16 cellular contexts compared by ENCODE assay signal in genomic region chr5:132230871-132231270, GRCh38. TPM values are rescaled to one million over a fixed set of nuclear protein-coding genes. Genes with fewer than 3 reads are reported as not detected.
DNase-seq lines count a peak whose midpoint lies in the region; ATAC-seq and TF ChIP-seq lines count a peak whose summit lies in the region.
"Had no signal": no experiment of that assay in that cellular context is flagged by ENCODE, and none has a peak within 500 bp of the region (broad histone marks: within the 10 kb centered on the region; RNA-seq: fewer than 3 reads in every experiment).

No MANE protein-coding gene starts in this region.

- ATAC-seq in activated naive CD8-positive, alpha-beta T cell treated with anti-CD3 and anti-CD28 coated beads, Interleukin-2, amount 10 ng/mL, durations not matched to agents 7 days and 5 days (ENCODE audit: low read depth) = no peak
- no peak for ATAC-seq in HG03469 (IDR thresholded peaks at IDR 0.05; ENCODE audit: unreplicated experiment)
- ATAC-seq: Panc1 had no signal

- H3K4me1 Mint-ChIP-seq in activated naive CD8-positive, alpha-beta T cell treated with anti-CD3 and anti-CD28 coated beads, Interleukin-2, amount 10 ng/mL, durations not matched to agents 7 days and 5 days = peaks cover 29% of the 10 kb centered on the region
- peaks cover 1% of the 10 kb centered on the region for H3K4me1 Mint-ChIP-seq in activated naive CD8-positive, alpha-beta T cell treated with anti-CD3 and anti-CD28 coated beads for 36 hours
- H3K4me1 Mint-ChIP-seq in osteocyte (ENCODE audit: unreplicated experiment) = peaks cover 16% of the 10 kb centered on the region

- no peaks in the 10 kb centered on the region for H3K36me3 Mint-ChIP-seq in activated naive CD8-positive, alpha-beta T cell treated with anti-CD3 and anti-CD28 coated beads, Interleukin-2, amount 10 ng/mL, durations not matched to agents 7 days and 5 days
- H3K36me3 Mint-ChIP-seq in activated naive CD8-positive, alpha-beta T cell treated with anti-CD3 and anti-CD28 coated beads for 36 hours = no peaks in the 10 kb centered on the region
- no peaks in the 10 kb centered on the region for H3K36me3 Mint-ChIP-seq in osteocyte (ENCODE audit: unreplicated experiment)
- H3K36me3 Mint-ChIP-seq: CD4-positive, CD25-positive, alpha-beta regulatory T cell had no signal

- H3K27me3 Mint-ChIP-seq in activated naive CD8-positive, alpha-beta T cell treated with anti-CD3 and anti-CD28 coated beads, Interleukin-2, amount 10 ng/mL, durations not matched to agents 7 days and 5 days = peaks cover 9% of the 10 kb centered on the region
- H3K27me3 Mint-ChIP-seq in activated naive CD8-positive, alpha-beta T cell treated with anti-CD3 and anti-CD28 coated beads for 36 hours = peaks cover 44% of the 10 kb centered on the region
- H3K27me3 Mint-ChIP-seq in osteocyte (ENCODE audit: unreplicated experiment) = peaks cover 3% of the 10 kb centered on the region

- H3K4me3 Mint-ChIP-seq in activated naive CD8-positive, alpha-beta T cell treated with anti-CD3 and anti-CD28 coated beads, Interleukin-2, amount 10 ng/mL, durations not matched to agents 7 days and 5 days = peak overlapping the region; percentile 16
- H3K4me3 Mint-ChIP-seq in activated naive CD8-positive, alpha-beta T cell treated with anti-CD3 and anti-CD28 coated beads for 36 hours = no peak overlapping the region
- H3K4me3 Mint-ChIP-seq in osteocyte (ENCODE audit: unreplicated experiment) = no peak overlapping the region
- H3K4me3 Mint-ChIP-seq: CD4-positive, CD25-positive, alpha-beta regulatory T cell; HFFc6 had no signal

- peak overlapping the region; percentile 5 for H3K27ac Mint-ChIP-seq in activated naive CD8-positive, alpha-beta T cell treated with anti-CD3 and anti-CD28 coated beads, Interleukin-2, amount 10 ng/mL, durations not matched to agents 7 days and 5 days
- no peak overlapping the region for H3K27ac Mint-ChIP-seq in activated naive CD8-positive, alpha-beta T cell treated with anti-CD3 and anti-CD28 coated beads for 36 hours
- H3K27ac Mint-ChIP-seq in osteocyte (ENCODE audit: unreplicated experiment) = no peak overlapping the region
- H3K27ac Mint-ChIP-seq: HFFc6 had no signal

- DNase-seq in activated naive CD8-positive, alpha-beta T cell treated with anti-CD3 and anti-CD28 coated beads, Interleukin-2, amount 10 ng/mL, durations not matched to agents 7 days and 5 days = no peak
- no peak for DNase-seq in activated naive CD8-positive, alpha-beta T cell treated with anti-CD3 and anti-CD28 coated beads for 36 hours
- DNase-seq in coronary artery (ENCODE audit: low spot score) (peak; percentile 52), osteocyte (ENCODE audit: extremely low spot score, unreplicated experiment) (peak; percentile 42), DMS 273 (lab: John Stamatoyannopoulos, UW; ENCODE audit: unreplicated experiment) (no peak)
- DNase-seq in activated naive CD4-positive, alpha-beta T cell treated with Interleukin-2 at 50 U/mL for 16 hours = no peak
- DNase-seq: CD4-positive, CD25-positive, alpha-beta regulatory T cell; DMS53; HFFc6; KG1; NCI-H146; NCI-H2081 treated with DMSO at 0.1 percent for 48 hours; NCI-H524; Right ventricle myocardium superior had no signal

- no peak overlapping the region for H3K4me3 ChIP-seq in coronary artery

- TF ChIP-seq CTCF in coronary artery (IDR thresholded peaks at IDR 0.05) (no peak), osteocyte (IDR thresholded peaks at IDR 0.05) (no peak)

- POLR2A ChIA-PET in activated naive CD8-positive, alpha-beta T cell treated with anti-CD3 and anti-CD28 coated beads, Interleukin-2, amount 10 ng/mL, durations not matched to agents 7 days and 5 days (lab: Charles Lee) = interaction anchor here (0.7 kb wide), 2 partner anchors 499 to 607 kb away, joined by 3 to 4 read pairs; no protein-coding TSS in a partner anchor

- no peak overlapping the region for H3K27ac ChIP-seq in coronary artery

- no peaks in the 10 kb centered on the region for H3K9me3 Mint-ChIP-seq in activated naive CD8-positive, alpha-beta T cell treated with anti-CD3 and anti-CD28 coated beads, Interleukin-2, amount 10 ng/mL, durations not matched to agents 7 days and 5 days
- H3K9me3 Mint-ChIP-seq in activated naive CD8-positive, alpha-beta T cell treated with anti-CD3 and anti-CD28 coated beads for 36 hours = no peaks in the 10 kb centered on the region
- no peaks in the 10 kb centered on the region for H3K9me3 Mint-ChIP-seq in osteocyte (ENCODE audit: unreplicated experiment)
- H3K9me3 Mint-ChIP-seq: HFFc6 had no signal

RNA-seq across cellular contexts. Expression of gene P4HA2, which starts 3.2 kb away (rescaled TPM):
- 10 to 100 TPM; 10.1 to 10.7 TPM for total RNA-seq in activated naive CD8-positive, alpha-beta T cell treated with anti-CD3 and anti-CD28 coated beads, Interleukin-2, amount 10 ng/mL, durations not matched to agents 7 days and 5 days
- total RNA-seq in activated naive CD8-positive, alpha-beta T cell treated with anti-CD3 and anti-CD28 coated beads for 36 hours = 1 to 10 TPM; 8.1 to 8.7 TPM
- 104 and 117 TPM in 2 replicates for total RNA-seq in osteocyte
- total RNA-seq: CD4-positive, CD25-positive, alpha-beta regulatory T cell had no signal

RNA-seq across cellular contexts. Expression of gene PDLIM4, which starts 26.6 kb away (rescaled TPM):
- total RNA-seq in activated naive CD8-positive, alpha-beta T cell treated with anti-CD3 and anti-CD28 coated beads, Interleukin-2, amount 10 ng/mL, durations not matched to agents 7 days and 5 days = under 1 TPM in 1 of 2 experiments, not detected in 1; 0.64 TPM
- total RNA-seq in activated naive CD8-positive, alpha-beta T cell treated with anti-CD3 and anti-CD28 coated beads for 36 hours = under 1 TPM in 1 of 2 experiments, not detected in 1; 0.31 TPM
- total RNA-seq in osteocyte = 42.7 and 47.8 TPM in 2 replicates
- total RNA-seq: CD4-positive, CD25-positive, alpha-beta regulatory T cell had no signal

Comparison
In these comparisons a context has a peak if more than half of its experiments do, and no peak if none do; other contexts are left out.
1. DNase-seq: peak in coronary artery (single experiment) and osteocyte (single experiment); none in activated naive CD8-positive, alpha-beta T cell treated with anti-CD3 and anti-CD28 coated beads, Interleukin-2, amount 10 ng/mL, durations not matched to agents 7 days and 5 days (single experiment), activated naive CD8-positive, alpha-beta T cell treated with anti-CD3 and anti-CD28 coated beads for 36 hours (single experiment), DMS 273 (single experiment) and activated naive CD4-positive, alpha-beta T cell treated with Interleukin-2 at 50 U/mL for 16 hours (single experiment).
2. RNA of gene PDLIM4, which starts 26.6 kb away (total RNA-seq): 42.7 to 47.8 TPM in osteocyte; 0.64 TPM in activated naive CD8-positive, alpha-beta T cell treated with anti-CD3 and anti-CD28 coated beads, Interleukin-2, amount 10 ng/mL, durations not matched to agents 7 days and 5 days and 0.31 TPM in activated naive CD8-positive, alpha-beta T cell treated with anti-CD3 and anti-CD28 coated beads for 36 hours; every median in the first group is over 10 times any median in the second.